In genomic region chr16:85686912-85687591, GRCh38 we compare ENCODE assay signal across 10 cellular contexts. TPM values are rescaled to one million over a fixed set of nuclear protein-coding genes. Genes with fewer than 3 reads are reported as not detected.
DNase-seq lines count a peak whose midpoint lies in the region; TF ChIP-seq lines count a peak whose summit lies in the region.
"Had no signal": no experiment of that assay in that cellular context is flagged by ENCODE, and none has a peak within 500 bp of the region (broad histone marks: within the 10 kb centered on the region; RNA-seq: fewer than 3 reads in every experiment).

No MANE protein-coding gene starts in this region.

- H3K4me3 Mint-ChIP-seq in brain = peak overlapping the region; percentile 81 to 86 (median 83)

- peaks cover 41% of the 10 kb centered on the region for H3K4me1 Mint-ChIP-seq in brain

- 77 to 83% (median 82%) methylated on average over 15 of the region's 15 CpGs for WGBS in ovary, 3 donors

- intact Hi-C loops in ovary (cut with DNase I) = no loop called here

- H3K27ac ChIP-seq in ovary = no peak overlapping the region

- H3K36me3 Mint-ChIP-seq in brain = peaks cover 5% of the 10 kb centered on the region

- no peak for TF ChIP-seq POLR2A in ovary (IDR thresholded peaks at IDR 0.05)

- H3K27me3 Mint-ChIP-seq in brain = no peaks in the 10 kb centered on the region

- H3K4me1 ChIP-seq in NT2/D1 (ENCODE audit: insufficient read depth, insufficient read length) (peaks cover 4% of the 10 kb centered on the region), ovary (ENCODE audit: insufficient read depth) (peaks cover 5% of the 10 kb centered on the region)

- TF ChIP-seq EP300 in ovary (IDR thresholded peaks at IDR 0.05) = no peak

- DNase-seq in activated T-cell treated with anti-CD3 and anti-CD28 coated beads for 24 hours (ENCODE audit: low read depth) (peak; percentile 7), activated T-cell treated with anti-CD3 and anti-CD28 coated beads for 4 hours (no peak), NT2/D1 (ENCODE audit: low read depth, low spot score) (no peak), ovary (no peak), GM13976 (ENCODE audit: low spot score) (no peak), ureter (ENCODE audit: low spot score) (no peak)
- DNase-seq in stimulated activated CD8-positive, alpha-beta memory T cell treated with anti-CD3 and anti-CD28 coated beads, Interleukin-4, amount 100 ng/mL, for 48 hours = peak; percentile 66
- DNase-seq: head of caudate nucleus, NCI-H146 had no signal

- in situ Hi-C loops in GM13976 (cut with MboI; ENCODE audit: low sequenced_read_pairs, unreplicated experiment) = no loop called here

- H3K9ac ChIP-seq in NT2/D1 (ENCODE audit: insufficient read length, low read depth) = peak overlapping the region; percentile 44

- TF ChIP-seq CTCF in brain (conservative IDR thresholded peaks at IDR 0.05) (no peak), ovary (IDR thresholded peaks at IDR 0.05) (no peak), GM13976 (IDR thresholded peaks at IDR 0.05; ENCODE audit: borderline replicate concordance, control extremely low read depth, extremely low read depth, insufficient read depth, missing control alignments) (no peak)

- H3K9me3 Mint-ChIP-seq in brain = peaks cover 0 to 2% (median 0%) of the 10 kb centered on the region in 5 experiments

- H3K4me3 ChIP-seq in NT2/D1 (ENCODE audit: insufficient read length, low read depth) = peak overlapping the region; percentile 89
- no peak overlapping the region for H3K4me3 ChIP-seq in ovary

- peaks cover 49% of the 10 kb centered on the region for H3K36me3 ChIP-seq in NT2/D1 (ENCODE audit: insufficient read depth, insufficient read length, low read length)
- H3K36me3 ChIP-seq in ovary = no peaks in the 10 kb centered on the region

- H3K27ac Mint-ChIP-seq in brain = peak overlapping the region in 1 of 5 experiments; percentile 16

- H3K9me3 ChIP-seq in NT2/D1 (ENCODE audit: insufficient read depth, low read length) = no peaks in the 10 kb centered on the region
- no peaks in the 10 kb centered on the region for H3K9me3 ChIP-seq in ovary

- peaks cover 23% of the 10 kb centered on the region for H3K27me3 ChIP-seq in NT2/D1 (ENCODE audit: insufficient read depth, insufficient read length)
- H3K27me3 ChIP-seq in ovary = no peaks in the 10 kb centered on the region

RNA-seq across cellular contexts. Expression of gene GINS2, which starts 1.7 kb away (rescaled TPM):
- polyA plus RNA-seq in brain (ENCODE audit: insufficient read depth, low read depth, low replicate concordance) (38.2 TPM), ovary (1 to 10 TPM; 1.4 to 1.6 TPM)
- total RNA-seq in ovary (1 to 10 TPM in 3 of 7 donors, under 1 TPM in 4; 0.23 to 1.6 (median 0.95) TPM), ureter (2.6 TPM)

Comparison
In these comparisons a context has a peak if more than half of its experiments do, and no peak if none do; other contexts are left out.
1. DNase-seq: peak in activated T-cell treated with anti-CD3 and anti-CD28 coated beads for 24 hours (single experiment) and stimulated activated CD8-positive, alpha-beta memory T cell treated with anti-CD3 and anti-CD28 coated beads, Interleukin-4, amount 100 ng/mL, for 48 hours (single experiment); none in activated T-cell treated with anti-CD3 and anti-CD28 coated beads for 4 hours (single experiment), NT2/D1 (single experiment), ovary (0 of 5), GM13976 (single experiment) and ureter (single experiment).